ENCODE assay signal across 8 cellular contexts in the genomic region with DNA sequence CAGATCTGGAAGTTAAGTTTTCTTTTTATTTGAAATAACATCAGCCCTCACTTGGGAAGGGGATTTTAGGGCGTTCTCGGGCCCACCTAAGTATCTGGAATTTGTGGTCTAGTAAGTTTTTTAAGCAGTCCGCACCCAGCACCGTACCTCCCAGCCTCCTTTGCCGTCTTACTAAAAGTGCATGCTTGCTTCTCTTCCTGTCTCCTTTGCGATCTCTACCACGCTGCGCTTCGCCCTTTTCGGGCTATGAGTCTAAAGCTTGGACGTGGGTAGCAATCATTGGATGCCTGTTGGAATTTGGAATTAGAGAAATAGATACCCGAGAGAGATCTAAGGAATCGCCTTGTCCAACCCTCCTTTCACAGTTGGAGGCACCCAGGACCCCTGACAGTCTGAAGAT. TPM values are rescaled to one million over a fixed set of nuclear protein-coding genes. Genes with fewer than 3 reads are reported as not detected.
DNase-seq lines count a peak whose midpoint lies in the region; ATAC-seq and TF ChIP-seq lines count a peak whose summit lies in the region.

No MANE protein-coding gene starts in this region.

- H3K4me1 Mint-ChIP-seq in mesothelial cell of epicardium: peaks cover 51% of the 10 kb centered on the region

- no peaks in the 10 kb centered on the region for H3K36me3 Mint-ChIP-seq in mesothelial cell of epicardium

- peak overlapping the region; percentile 80 for H3K27ac Mint-ChIP-seq in mesothelial cell of epicardium

- H3K27ac ChIP-seq in dorsolateral prefrontal cortex: peak overlapping the region in 17 of 59 donors; percentile 7 to 71 (median 48)
- H3K27ac ChIP-seq in uterus: peak overlapping the region; percentile 83 to 90

- no peaks in the 10 kb centered on the region for H3K9me3 ChIP-seq in uterus

- TF ChIP-seq POLR2A in uterus (IDR thresholded peaks at IDR 0.05): no peak

- H3K36me3 ChIP-seq in uterus: no peaks in the 10 kb centered on the region

- no peak for TF ChIP-seq CTCF in dorsolateral prefrontal cortex (IDR thresholded peaks at IDR 0.05 in 54 of 56, conservative IDR thresholded peaks at IDR 0.05 in 2 of 56; ENCODE audit: low read depth in 1 of 56, partially characterized antibody in 56 of 56)
- no peak for TF ChIP-seq CTCF in mesothelial cell of epicardium (IDR thresholded peaks at IDR 0.05; ENCODE audit: unreplicated experiment)
- TF ChIP-seq CTCF in uterus (IDR thresholded peaks at IDR 0.05): no peak

- H3K4me3 ChIP-seq in dorsolateral prefrontal cortex (peak overlapping the region in 52 of 59 donors; percentile 2 to 68 (median 51)), uterus (peak overlapping the region; percentile 49 to 53)

- peaks cover 0 to 26% (median 3%) of the 10 kb centered on the region in 45 donors for H3K27me3 ChIP-seq in dorsolateral prefrontal cortex
- H3K27me3 ChIP-seq in uterus: no peaks in the 10 kb centered on the region

- H3K4me3 Mint-ChIP-seq in mesothelial cell of epicardium: peak overlapping the region; percentile 87

- peak; percentile 9 for ATAC-seq in Right ventricle myocardium inferior
- no peak for ATAC-seq in HG03196 (IDR thresholded peaks at IDR 0.05; ENCODE audit: unreplicated experiment)
- no peak for ATAC-seq in HG02852 (IDR thresholded peaks at IDR 0.05; ENCODE audit: unreplicated experiment)

- H3K9me3 Mint-ChIP-seq in mesothelial cell of epicardium: no peaks in the 10 kb centered on the region

- H3K27me3 Mint-ChIP-seq in mesothelial cell of epicardium (ENCODE audit: low read depth): peaks cover 24% of the 10 kb centered on the region

- peaks cover 0 to 4% of the 10 kb centered on the region in 2 donors for H3K4me1 ChIP-seq in uterus

- intact Hi-C loops in Right ventricle myocardium inferior (cut with DNase I): loop anchor here (1.0 to 10.0 kb wide), 8 partner anchors 32 to 688 kb away; no protein-coding TSS in a partner anchor
- intact Hi-C loops in cardiac septum (cut with DNase I): loop anchor here (2.0 to 5.0 kb wide), 3 partner anchors 30 to 216 kb away; no protein-coding TSS in a partner anchor
- intact Hi-C loops in dorsolateral prefrontal cortex (cut with DNase I): no loop called here
- intact Hi-C loops in uterus (cut with DNase I; ENCODE audit: low total_unique reads): no loop called here

- DNase-seq in Right ventricle myocardium inferior (ENCODE audit: missing footprints) (no peak), cardiac septum (ENCODE audit: low spot score) (no peak), dorsolateral prefrontal cortex (no peak), mesothelial cell of epicardium (ENCODE audit: low spot score in 2 of 2, unreplicated experiment in 2 of 2) (no peak), uterus (no peak), DMS153 (lab: John Stamatoyannopoulos, UW) (no peak)

RNA-seq across cellular contexts. Expression of gene THSD4, which starts 1.1 kb away (rescaled TPM):
- total RNA-seq in Right ventricle myocardium inferior (73.1 TPM), cardiac septum (116 TPM), dorsolateral prefrontal cortex (10 to 100 TPM in 49 of 120 experiments, 1 to 10 TPM in 71; 3.9 to 32.6 (median 9.1) TPM), mesothelial cell of epicardium (82.0 to 93.9 TPM (median 83.4 TPM) in 3 replicates), uterus (100 to 1,000 TPM in 1 of 4 donors, 10 to 100 TPM in 2, 1 to 10 TPM in 1; 7.1 to 144 (median 35.4) TPM)

Comparison
In these comparisons a context has a peak if more than half of its experiments do, and no peak if none do; other contexts are left out.
1. intact Hi-C loops: an anchor here in Right ventricle myocardium inferior (1.0 to 10.0 kb wide) and cardiac septum (2.0 to 5.0 kb wide); none called in dorsolateral prefrontal cortex and uterus.